ENCODE assay signal across 10 cellular contexts in the genomic region with DNA sequence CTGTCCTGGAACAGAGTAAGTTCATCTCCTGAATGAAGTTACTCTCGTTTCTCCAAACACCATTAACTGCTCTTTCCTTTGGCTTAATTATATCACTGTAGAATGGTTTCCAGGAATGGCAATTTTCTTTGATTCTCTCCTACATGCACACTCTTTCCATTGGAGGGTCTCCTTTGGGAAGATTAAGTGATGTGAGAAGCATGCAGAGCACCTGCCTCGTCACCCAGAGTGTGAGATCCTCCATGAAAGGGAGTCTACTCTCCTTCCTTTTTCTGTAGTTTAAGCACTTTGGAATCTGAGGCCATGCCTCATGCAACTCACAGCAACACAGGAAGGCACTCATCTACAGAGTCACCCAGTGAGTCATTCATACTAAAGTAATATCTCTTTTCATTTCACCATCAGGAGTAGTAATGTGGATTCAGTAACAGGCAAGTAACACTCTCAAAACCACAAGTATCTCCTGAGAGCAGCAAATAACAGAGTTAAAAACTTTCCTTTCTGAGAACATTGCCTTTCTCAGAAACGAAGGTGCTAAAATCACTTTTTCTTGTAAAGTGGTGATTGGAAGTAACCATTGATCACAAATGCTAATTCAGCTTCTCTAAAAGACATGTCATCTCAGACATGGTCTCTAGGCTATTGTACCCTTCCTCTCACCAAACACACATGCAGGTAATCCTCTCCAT. TPM values are rescaled to one million over a fixed set of nuclear protein-coding genes. Genes with fewer than 3 reads are reported as not detected.
DNase-seq lines count a peak whose midpoint lies in the region; ATAC-seq, FAIRE-seq and TF ChIP-seq lines count a peak whose summit lies in the region.
"Had no signal": no experiment of that assay in that cellular context is flagged by ENCODE, and none has a peak within 500 bp of the region (broad histone marks: within the 10 kb centered on the region; RNA-seq: fewer than 3 reads in every experiment).

No MANE protein-coding gene starts in this region.

- peak overlapping the region; percentile 87 for H3K27ac ChIP-seq in PC-9

- no TSS peak for BruUV-seq in PC-9 (replicated peaks; lab: Mats Ljungman, UMichigan)

- H3K4me1 ChIP-seq in PC-9 (replicated peaks; ENCODE audit: insufficient read depth), result peaks cover 23% of the 10 kb centered on the region

- POLR2A ChIA-PET in PC-9 (lab: Charles Lee; ENCODE audit: unreplicated experiment), result no interaction called here

- H4K20me1 ChIP-seq in PC-9 (ENCODE audit: insufficient read depth), result no peaks in the 10 kb centered on the region

- CTCF ChIA-PET in PC-9 (lab: Charles Lee), result no interaction called here

- peaks cover 9% of the 10 kb centered on the region; the same call in 1 of the 2 replicates for H3K9me3 ChIP-seq in PC-9 (ENCODE audit: insufficient read depth, low read depth)

- TF ChIP-seq CTCF in PC-9 (conservative IDR thresholded peaks at IDR 0.05), result no peak
- TF ChIP-seq CTCF in cardiac fibroblast (IDR thresholded peaks at IDR 0.05; ENCODE audit: low read depth, low read length), result no peak
- TF ChIP-seq CTCF in D721Med (IDR thresholded peaks at IDR 0.05; ENCODE audit: insufficient read depth, missing control alignments), result no peak

- 0 out of 2 replicates have a peak overlapping the region, but pooled peaks have one; percentile 1 for H3K4me3 ChIP-seq in PC-9
- no peak overlapping the region for H3K4me3 ChIP-seq in cardiac fibroblast (replicated peaks in 1 of 2; ENCODE audit: low read depth in 2 of 2, low read length in 2 of 2)

- peak overlapping the region; percentile 22; the same call in 1 of the 2 replicates for H2AFZ ChIP-seq in PC-9

- intact Hi-C loops in PC-9 (cut with micrococcal nuclease; ENCODE audit: unreplicated experiment) (loop anchor here (10.0 kb wide), 1 partner anchor 446 kb away; no protein-coding TSS in a partner anchor), left colon (cut with DNase I, micrococcal nuclease) (loop anchor here in 1 of 2 donors (10.0 kb wide), 1 partner anchor 96 kb away; a partner anchor contains a TSS)

- no peak for ATAC-seq in left colon
- no peak for ATAC-seq in GM21529 (IDR thresholded peaks at IDR 0.05; ENCODE audit: unreplicated experiment)

- no peaks in the 10 kb centered on the region for H3K9me2 ChIP-seq in PC-9 (ENCODE audit: insufficient read depth)

- H3K27me3 ChIP-seq in PC-9 (ENCODE audit: insufficient read depth, low read depth), result no peaks in the 10 kb centered on the region

- peak; percentile 82 for DNase-seq in GM04504 (ENCODE audit: low read depth)
- peak; percentile 11 to 72 for DNase-seq in PC-9
- DNase-seq in cardiac fibroblast (ENCODE audit: low read depth in 2 of 2), result peak; percentile 89 to 98
- peak; percentile 48 for DNase-seq in pulmonary artery endothelial cell (ENCODE audit: low read depth, low spot score)
- DNase-seq in left colon, result no peak
- no peak for DNase-seq in D721Med (ENCODE audit: insufficient read length, low spot score)
- DNase-seq in foreskin melanocyte, result no peak
- DNase-seq: NCI-H2081 treated with DMSO at 0.1 percent for 48 hours; stimulated activated naive B cell treated with anti-CD40 and anti-IgM and Interleukin-4, amounts not matched to agents 10 μg/mL and 1 μg/mL and 100 μg/mL, for 72 hours had no signal

- H3K79me2 ChIP-seq in PC-9 (ENCODE audit: low read depth), result no peaks in the 10 kb centered on the region

- no peak for FAIRE-seq in D721Med (lab: Jason Lieb, UNC)

- H3F3A ChIP-seq in PC-9 (ENCODE audit: insufficient read depth, low read depth), result peaks cover 10% of the 10 kb centered on the region; the same call in 1 of the 2 replicates

- H3K4me2 ChIP-seq in PC-9, result no peak overlapping the region

- H3K36me3 ChIP-seq in PC-9 (ENCODE audit: low read depth), result no peaks in the 10 kb centered on the region; the same call in 1 of the 2 replicates

RNA-seq across cellular contexts. Expression of a gene that starts 52.8 kb away (rescaled TPM):
- total RNA-seq in PC-9 (2021) (0.55 and 1.7 TPM in 2 replicates), pulmonary artery endothelial cell (108 and 144 TPM in 2 replicates), left colon (1 to 10 TPM; 3.4 to 3.8 TPM)

Comparison
In these comparisons a context has a peak if more than half of its experiments do, and no peak if none do; other contexts are left out.
1. DNase-seq: peak in GM04504 (single experiment), PC-9 (2 of 2), cardiac fibroblast (2 of 2) and pulmonary artery endothelial cell (single experiment); none in left colon (0 of 2), D721Med (single experiment) and foreskin melanocyte (single experiment).
2. RNA of a gene that starts 52.8 kb away (total RNA-seq): 108 to 144 TPM in pulmonary artery endothelial cell; 3.4 to 3.8 TPM in left colon and 0.55 to 1.7 TPM in PC-9; every median in the first group is over 10 times any median in the second.